In genomic region chr12:117192057-117192456, GRCh38 we compare ENCODE assay signal across 1 cellular context.
TF ChIP-seq lines count a peak whose summit lies in the region.

No MANE protein-coding gene starts in this region.

TF ChIP-seq in GM23338, 12 proteins besides CTCF, POLR2A, EP300 and RAD21 (continued from another document):
- TF ChIP-seq ZNF462 (CRISPR knock-in tag; IDR thresholded peaks at IDR 0.05) (no peak), CREB1 (CRISPR knock-in tag; IDR thresholded peaks at IDR 0.05; ENCODE audit: low read depth) (no peak), REST (IDR thresholded peaks at IDR 0.05; ENCODE audit: unreplicated experiment) (no peak), NANOG (IDR thresholded peaks at IDR 0.05; ENCODE audit: borderline replicate concordance) (no peak), POLR2AphosphoS5 (IDR thresholded peaks at IDR 0.05; ENCODE audit: low read depth) (no peak), EZH2phosphoT487 (IDR thresholded peaks at IDR 0.05; ENCODE audit: unreplicated experiment) (no peak), ETS1 (IDR thresholded peaks at IDR 0.05) (no peak), STAT1 (IDR thresholded peaks at IDR 0.05; ENCODE audit: unreplicated experiment) (no peak), ZNF114 (CRISPR knock-in tag; IDR thresholded peaks at IDR 0.05) (no peak), ZNF331 (CRISPR knock-in tag; IDR thresholded peaks at IDR 0.05; ENCODE audit: low read depth) (no peak)
